In genomic region chrX:38800981-38801845, GRCh38 we compare ENCODE assay signal across 8 cellular contexts. TPM values are rescaled to one million over a fixed set of nuclear protein-coding genes. Genes with fewer than 3 reads are reported as not detected.
DNase-seq lines count a peak whose midpoint lies in the region; ATAC-seq, FAIRE-seq and TF ChIP-seq lines count a peak whose summit lies in the region.

Gene MID1IP1, plus strand, starts transcription at chrX:38801459. Its CDS starts 3,488 bp downstream, at chrX:38804947.

- H3K27me3 Mint-ChIP-seq in GM23338 (ENCODE audit: insufficient read depth, low read depth, poor library complexity) (peaks cover 21% of the 10 kb centered on the region), astrocyte (ENCODE audit: low read depth, unreplicated experiment) (no peaks in the 10 kb centered on the region)

- H3K4me3 ChIP-seq in GM23338, result peak within 1 kb of the TSS; percentile 72
- peak within 1 kb of the TSS; percentile 68 for H3K4me3 ChIP-seq in astrocyte (ENCODE audit: insufficient read depth, low read depth, low read length)
- H3K4me3 ChIP-seq in left ventricle myocardium inferior, result peak within 1 kb of the TSS; percentile 82
- H3K4me3 ChIP-seq in vagina, result peak within 1 kb of the TSS; percentile 41 to 42

- peaks cover 3% of the 10 kb centered on the region; the same call in 1 of the 3 replicates for H3K4me1 Mint-ChIP-seq in GM23338
- peaks cover 21% of the 10 kb centered on the region for H3K4me1 Mint-ChIP-seq in astrocyte (ENCODE audit: low read depth, unreplicated experiment)

- ATAC-seq in GM23338, result peak; percentile 43

- H3K27ac Mint-ChIP-seq in GM23338, result peak within 1 kb of the TSS; percentile 99
- peak within 1 kb of the TSS; percentile 98 for H3K27ac Mint-ChIP-seq in astrocyte (ENCODE audit: unreplicated experiment)

- H3K4me1 ChIP-seq in GM23338 (ENCODE audit: insufficient read depth) (no peaks in the 10 kb centered on the region; the same call in 1 of the 2 replicates), astrocyte (ENCODE audit: insufficient read depth, low read length) (peaks cover 18% of the 10 kb centered on the region), left ventricle myocardium inferior (peaks cover 19% of the 10 kb centered on the region), vagina (no peaks in the 10 kb centered on the region)

- no peak within 1 kb of the TSS for H2AFZ ChIP-seq in GM23338
- H2AFZ ChIP-seq in astrocyte (ENCODE audit: low read depth, low read length), result peak within 1 kb of the TSS; percentile 16

- TF ChIP-seq CTCF in GM23338 (conservative IDR thresholded peaks at IDR 0.05; ENCODE audit: low read depth in 2 of 2) (no peak), astrocyte (IDR thresholded peaks at IDR 0.05; ENCODE audit: insufficient read depth, low read depth, low read length) (no peak), left ventricle myocardium inferior (IDR thresholded peaks at IDR 0.05; ENCODE audit: borderline replicate concordance) (no peak), vagina (IDR thresholded peaks at IDR 0.05) (no peak)

- no peak for FAIRE-seq in astrocyte (lab: Jason Lieb, UNC)

- no peak for TF ChIP-seq POLR2A in vagina (IDR thresholded peaks at IDR 0.05)

- no peaks in the 10 kb centered on the region for H3K9me2 ChIP-seq in GM23338 (ENCODE audit: insufficient read depth)

- peaks cover 2% of the 10 kb centered on the region; the same call in 2 of the 3 replicates for H3K9me3 Mint-ChIP-seq in GM23338
- no peaks in the 10 kb centered on the region for H3K9me3 Mint-ChIP-seq in astrocyte (ENCODE audit: unreplicated experiment)

- H3K36me3 Mint-ChIP-seq in GM23338 (ENCODE audit: low read depth) (peaks cover 43% of the 10 kb centered on the region), astrocyte (ENCODE audit: low read depth, unreplicated experiment) (no peaks in the 10 kb centered on the region)

- no peaks in the 10 kb centered on the region for H3K27me3 ChIP-seq in GM23338 (ENCODE audit: insufficient read depth)
- no peaks in the 10 kb centered on the region for H3K27me3 ChIP-seq in astrocyte (ENCODE audit: insufficient read depth, low read length)
- H3K27me3 ChIP-seq in left ventricle myocardium inferior (ENCODE audit: low read depth), result no peaks in the 10 kb centered on the region
- no peaks in the 10 kb centered on the region for H3K27me3 ChIP-seq in vagina

- intact Hi-C loops in left ventricle myocardium inferior (cut with micrococcal nuclease) (no loop called here), vagina (cut with DNase I) (loop anchor here (10.0 kb wide), 1 partner anchor 1304 kb away; no protein-coding TSS in a partner anchor)

- peak within 1 kb of the TSS; percentile 81 for H3K4me2 ChIP-seq in GM23338
- H3K4me2 ChIP-seq in astrocyte (ENCODE audit: low read length), result peak within 1 kb of the TSS; percentile 86

- H4K20me1 ChIP-seq in GM23338 (replicated peaks; ENCODE audit: insufficient read depth) (no peaks in the 10 kb centered on the region), astrocyte (ENCODE audit: insufficient read depth, low read length) (no peaks in the 10 kb centered on the region)

- peaks cover 3% of the 10 kb centered on the region; the same call in 1 of the 2 replicates for H3K36me3 ChIP-seq in GM23338 (ENCODE audit: insufficient read depth)
- no peaks in the 10 kb centered on the region for H3K36me3 ChIP-seq in astrocyte (ENCODE audit: insufficient read depth, low read length)
- H3K36me3 ChIP-seq in left ventricle myocardium inferior, result no peaks in the 10 kb centered on the region
- H3K36me3 ChIP-seq in vagina, result no peaks in the 10 kb centered on the region

- H3K9ac ChIP-seq in astrocyte (ENCODE audit: low read length), result peak within 1 kb of the TSS; percentile 82

- H3K27ac ChIP-seq in GM23338 (ENCODE audit: low read depth) (peak within 1 kb of the TSS; percentile 98), astrocyte (ENCODE audit: low read depth, low read length) (peak within 1 kb of the TSS; percentile 78), left ventricle myocardium inferior (replicated peaks) (peak within 1 kb of the TSS; percentile 97), vagina (peak within 1 kb of the TSS; percentile 81)

- peak; percentile 73 for DNase-seq in CMK (ENCODE audit: low read depth)
- DNase-seq in GM23338 (ENCODE audit: low spot score), result peak; percentile 92
- peak; percentile 94 for DNase-seq in NCI-H1092 (lab: John Stamatoyannopoulos, UW)
- peak; percentile 65 for DNase-seq in T-helper 22 cell (ENCODE audit: low read depth)
- peak; percentile 80 for DNase-seq in astrocyte (ENCODE audit: low read depth)
- DNase-seq in left ventricle myocardium inferior, result peak; percentile 92
- peak; percentile 92 for DNase-seq in pons (ENCODE audit: low spot score)
- no peak for DNase-seq in vagina (ENCODE audit: extremely low spot score in 2 of 2)

- H3K9me3 ChIP-seq in astrocyte (ENCODE audit: insufficient read depth, low read depth, low read length) (no peaks in the 10 kb centered on the region), left ventricle myocardium inferior (replicated peaks) (no peaks in the 10 kb centered on the region), vagina (no peaks in the 10 kb centered on the region)

- H3K4me3 Mint-ChIP-seq in GM23338 (peak within 1 kb of the TSS; percentile 100), astrocyte (ENCODE audit: unreplicated experiment) (peak within 1 kb of the TSS; percentile 95)

- H3F3A ChIP-seq in GM23338 (replicated peaks; ENCODE audit: low read depth), result no peaks in the 10 kb centered on the region

- peaks cover 41% of the 10 kb centered on the region for H3K79me2 ChIP-seq in GM23338 (replicated peaks; ENCODE audit: insufficient read depth)
- peaks cover 35% of the 10 kb centered on the region for H3K79me2 ChIP-seq in astrocyte (ENCODE audit: insufficient read depth, low read length)

TF ChIP-seq in GM23338, 12 proteins besides CTCF, POLR2A, EP300 and RAD21:
- TF ChIP-seq CREB1 (CRISPR knock-in tag; IDR thresholded peaks at IDR 0.05; ENCODE audit: low read depth) (no peak), POLR2AphosphoS5 (IDR thresholded peaks at IDR 0.05; ENCODE audit: low read depth) (peak; percentile 77)

RNA-seq across cellular contexts. Expression of gene MID1IP1, which starts in this region (rescaled TPM):
- total RNA-seq in GM23338 (2014; rRNA removed; shearing (Covaris generic)), result 155 and 161 TPM in 2 replicates
- polyA plus RNA-seq in GM23338 (2016; fragmentation: Nextera tagmentation; extraction: Ambion mirVana), result 26.1 and 28.5 TPM in 2 replicates
- 40.4 and 46.0 TPM in 2 replicates for total RNA-seq in astrocyte
- total RNA-seq in left ventricle myocardium inferior, result 30.9 TPM
- total RNA-seq in vagina, result 48.9 TPM

Comparison
In these comparisons a context has a peak if more than half of its experiments do, and no peak if none do; other contexts are left out.
1. DNase-seq: peak in CMK (single experiment), GM23338 (single experiment), NCI-H1092 (single experiment), T-helper 22 cell (single experiment), astrocyte (single experiment), left ventricle myocardium inferior (single experiment) and pons (single experiment); none in vagina (0 of 2).
2. Peak in every context shown above with its lines, with median percentiles within 50 percentile points of each other: H3K27ac ChIP-seq and H3K4me3 ChIP-seq.